9 cellular contexts compared by ENCODE assay signal in genomic region chr6:35453236-35453635, GRCh38. TPM values are rescaled to one million over a fixed set of nuclear protein-coding genes. Genes with fewer than 3 reads are reported as not detected.
DNase-seq lines count a peak whose midpoint lies in the region; ATAC-seq and TF ChIP-seq lines count a peak whose summit lies in the region.
"Had no signal": no experiment of that assay in that cellular context is flagged by ENCODE, and none has a peak within 500 bp of the region (broad histone marks: within the 10 kb centered on the region; RNA-seq: fewer than 3 reads in every experiment).

No MANE protein-coding gene starts in this region.

- no peaks in the 10 kb centered on the region for H3K27me3 ChIP-seq in CD8-positive, alpha-beta T cell (ENCODE audit: insufficient read depth, low read length)
- H3K27me3 ChIP-seq in Loucy (ENCODE audit: insufficient read depth, low read length, poor library complexity, severe bottlenecking) (no peaks in the 10 kb centered on the region), colonic mucosa (no peaks in the 10 kb centered on the region), neural progenitor cell (peaks cover 32% of the 10 kb centered on the region)

- H3K9me3 Mint-ChIP-seq in CD8-positive, alpha-beta T cell, result no peaks in the 10 kb centered on the region
- no peaks in the 10 kb centered on the region for H3K9me3 Mint-ChIP-seq in neural progenitor cell

- ATAC-seq in CD8-positive, alpha-beta T cell, result no peak
- ATAC-seq in GM18868 (IDR thresholded peaks at IDR 0.05; ENCODE audit: unreplicated experiment), result no peak

- no peaks in the 10 kb centered on the region for H3K9me3 ChIP-seq in CD8-positive, alpha-beta T cell (ENCODE audit: low read length)
- H3K9me3 ChIP-seq in Loucy (ENCODE audit: insufficient read depth, low read depth, low read length) (no peaks in the 10 kb centered on the region), colonic mucosa (no peaks in the 10 kb centered on the region), neural progenitor cell (ENCODE audit: low read depth) (no peaks in the 10 kb centered on the region)

- H3K27ac Mint-ChIP-seq in CD8-positive, alpha-beta T cell, result no peak overlapping the region
- H3K27ac Mint-ChIP-seq in neural progenitor cell, result no peak overlapping the region

- H3K9ac ChIP-seq in Loucy (ENCODE audit: low read depth, low read length, poor library complexity, severe bottlenecking), result peak overlapping the region; percentile 80
- peak overlapping the region in 1 of 2 donors; percentile 77 for H3K9ac ChIP-seq in colonic mucosa (ENCODE audit: low read depth in 2 of 2, low read length in 2 of 2)
- H3K9ac ChIP-seq in neural progenitor cell, result no peak overlapping the region

- H3K4me1 Mint-ChIP-seq in CD8-positive, alpha-beta T cell (ENCODE audit: low read depth), result peaks cover 22% of the 10 kb centered on the region
- peaks cover 38% of the 10 kb centered on the region for H3K4me1 Mint-ChIP-seq in neural progenitor cell

- H3K4me3 ChIP-seq in CD8-positive, alpha-beta T cell (ENCODE audit: low read depth, low read length), result no peak overlapping the region
- H3K4me3 ChIP-seq in Loucy (ENCODE audit: low read length, poor library complexity, severe bottlenecking), result peak overlapping the region; percentile 85
- peak overlapping the region; percentile 74 for H3K4me3 ChIP-seq in colonic mucosa
- peak overlapping the region; percentile 55 for H3K4me3 ChIP-seq in neural progenitor cell

- H4K20me1 ChIP-seq in Loucy (ENCODE audit: insufficient read depth, low read length, poor library complexity, severe bottlenecking) (peaks cover 14% of the 10 kb centered on the region), neural progenitor cell (ENCODE audit: low read depth) (peaks cover 2% of the 10 kb centered on the region)

- H3K9me2 ChIP-seq in Loucy (replicated peaks; ENCODE audit: low read depth, low read length), result no peaks in the 10 kb centered on the region

- H3K4me2 ChIP-seq in Loucy (ENCODE audit: low read depth, low read length, poor library complexity, severe bottlenecking) (peak overlapping the region; percentile 99), neural progenitor cell (peak overlapping the region; percentile 88)

- H3K36me3 Mint-ChIP-seq in CD8-positive, alpha-beta T cell, result peaks cover 27% of the 10 kb centered on the region
- H3K36me3 Mint-ChIP-seq in neural progenitor cell, result peaks cover 9% of the 10 kb centered on the region

- intact Hi-C loops in CD8-positive, alpha-beta T cell (cut with DNase I, micrococcal nuclease), result loop anchor here in 1 of 2 experiments (2.0 to 5.0 kb wide), 2 partner anchors 44 to 236 kb away; partner anchors contain the start of genes FKBP5 and TEAD3
- intact Hi-C loops in colonic mucosa (cut with DNase I), result no loop called here

- H3K79me2 ChIP-seq in Loucy (ENCODE audit: insufficient read depth, low read length) (peaks cover 33% of the 10 kb centered on the region), neural progenitor cell (ENCODE audit: low read depth) (no peaks in the 10 kb centered on the region)

- H3K4me3 Mint-ChIP-seq in CD8-positive, alpha-beta T cell, result peak overlapping the region; percentile 69
- peak overlapping the region; percentile 83 for H3K4me3 Mint-ChIP-seq in neural progenitor cell

- H3K27me3 Mint-ChIP-seq in CD8-positive, alpha-beta T cell (ENCODE audit: low read depth), result no peaks in the 10 kb centered on the region
- peaks cover 9% of the 10 kb centered on the region for H3K27me3 Mint-ChIP-seq in neural progenitor cell (ENCODE audit: insufficient read depth, low read depth)

- H2AFZ ChIP-seq in Loucy (ENCODE audit: low read length) (no peak overlapping the region), neural progenitor cell (replicated peaks) (no peak overlapping the region)

- peaks cover 25% of the 10 kb centered on the region for H3K4me1 ChIP-seq in CD8-positive, alpha-beta T cell (ENCODE audit: insufficient read depth, low read length)
- H3K4me1 ChIP-seq in Loucy (ENCODE audit: insufficient read depth, low read length, poor library complexity, severe bottlenecking) (peaks cover 28% of the 10 kb centered on the region), colonic mucosa (peaks cover 6% of the 10 kb centered on the region), neural progenitor cell (peaks cover 30% of the 10 kb centered on the region)

- no peak for DNase-seq in CD8-positive, alpha-beta T cell
- DNase-seq in colonic mucosa, result no peak
- no peak for DNase-seq in neural progenitor cell (ENCODE audit: low spot score)
- no peak for DNase-seq in caudate nucleus (lab: John Stamatoyannopoulos, UW)
- no peak for DNase-seq in RPMI8226
- DNase-seq in NCI-H2227 treated with DMSO at 0.1 percent for 48 hours (lab: John Stamatoyannopoulos, UW), result no peak

- TF ChIP-seq CTCF in CD8-positive, alpha-beta T cell (IDR thresholded peaks at IDR 0.05), result no peak
- TF ChIP-seq CTCF in Loucy (conservative IDR thresholded peaks at IDR 0.05; ENCODE audit: low read length) (no peak), colonic mucosa (IDR thresholded peaks at IDR 0.05) (no peak), neural progenitor cell (IDR thresholded peaks at IDR 0.05) (no peak)

- CTCF ChIA-PET in CD8-positive, alpha-beta T cell (lab: Charles Lee), result interaction anchor here (0.5 to 9.3 kb wide), 7 partner anchors 13 to 284 kb away, joined by 3 to 173 read pairs (median 33); partner anchors contain the start of genes DEF6, PPARD and RPL10A

- no peak overlapping the region for H3K27ac ChIP-seq in CD8-positive, alpha-beta T cell (ENCODE audit: low read depth, low read length)
- no peak overlapping the region for H3K27ac ChIP-seq in colonic mucosa
- H3K27ac ChIP-seq in neural progenitor cell, result no peak overlapping the region
- H3K27ac ChIP-seq in caudate nucleus (ENCODE audit: low read depth, low read length), result no peak overlapping the region

- no peaks in the 10 kb centered on the region for H3F3A ChIP-seq in Loucy (ENCODE audit: low read depth)
- H3F3A ChIP-seq in neural progenitor cell (ENCODE audit: low read depth), result peaks cover 25% of the 10 kb centered on the region

- H3K36me3 ChIP-seq in CD8-positive, alpha-beta T cell (ENCODE audit: insufficient read depth, low read length), result peaks cover 5% of the 10 kb centered on the region
- H3K36me3 ChIP-seq in Loucy (ENCODE audit: insufficient read depth, low read length) (no peaks in the 10 kb centered on the region), colonic mucosa (no peaks in the 10 kb centered on the region), neural progenitor cell (no peaks in the 10 kb centered on the region)

- POLR2A ChIA-PET in CD8-positive, alpha-beta T cell (lab: Charles Lee), result interaction anchor here (1.3 to 2.2 kb wide), 4 partner anchors 15 to 157 kb away, joined by 4 to 12 read pairs (median 6); partner anchors contain the start of genes PPARD and RPL10A

RNA-seq across cellular contexts. Expression of gene FANCE, which starts 1.1 kb away (rescaled TPM):
- 1 to 10 TPM; 1.1 to 1.2 TPM for total RNA-seq in CD8-positive, alpha-beta T cell
- total RNA-seq in colonic mucosa (10 to 100 TPM in 1 of 2 donors, 1 to 10 TPM in 1; 3.7 to 10.7 TPM), neural progenitor cell (ENCODE audit: low replicate concordance) (9.3 and 23.9 TPM in 2 replicates)

RNA-seq across cellular contexts. Expression of gene RPL10A, which starts 15.0 kb away (rescaled TPM):
- total RNA-seq in CD8-positive, alpha-beta T cell, result 1,000 to 10,000 TPM; 2,275 to 2,367 TPM
- total RNA-seq in colonic mucosa (1,000 to 10,000 TPM in 1 of 2 donors, 100 to 1,000 TPM in 1; 998 to 1,213 TPM), neural progenitor cell (ENCODE audit: low replicate concordance) (2,002 and 2,026 TPM in 2 replicates)

RNA-seq across cellular contexts. Expression of gene TEAD3, which starts 43.6 kb away (rescaled TPM):
- total RNA-seq in CD8-positive, alpha-beta T cell, result not detected
- total RNA-seq in colonic mucosa (10 to 100 TPM; 24.5 to 38.4 TPM), neural progenitor cell (ENCODE audit: low replicate concordance) (9.7 and 23.5 TPM in 2 replicates)

RNA-seq across cellular contexts. Expression of gene TULP1, which starts 59.5 kb away (rescaled TPM):
- total RNA-seq in CD8-positive, alpha-beta T cell, result not detected
- total RNA-seq in colonic mucosa (not detected), neural progenitor cell (ENCODE audit: low replicate concordance) (0.46 TPM in 1 of 2 replicates, not detected in the other)
- total RNA-seq: LHCN-M2 had no signal
